In the genomic region with DNA sequence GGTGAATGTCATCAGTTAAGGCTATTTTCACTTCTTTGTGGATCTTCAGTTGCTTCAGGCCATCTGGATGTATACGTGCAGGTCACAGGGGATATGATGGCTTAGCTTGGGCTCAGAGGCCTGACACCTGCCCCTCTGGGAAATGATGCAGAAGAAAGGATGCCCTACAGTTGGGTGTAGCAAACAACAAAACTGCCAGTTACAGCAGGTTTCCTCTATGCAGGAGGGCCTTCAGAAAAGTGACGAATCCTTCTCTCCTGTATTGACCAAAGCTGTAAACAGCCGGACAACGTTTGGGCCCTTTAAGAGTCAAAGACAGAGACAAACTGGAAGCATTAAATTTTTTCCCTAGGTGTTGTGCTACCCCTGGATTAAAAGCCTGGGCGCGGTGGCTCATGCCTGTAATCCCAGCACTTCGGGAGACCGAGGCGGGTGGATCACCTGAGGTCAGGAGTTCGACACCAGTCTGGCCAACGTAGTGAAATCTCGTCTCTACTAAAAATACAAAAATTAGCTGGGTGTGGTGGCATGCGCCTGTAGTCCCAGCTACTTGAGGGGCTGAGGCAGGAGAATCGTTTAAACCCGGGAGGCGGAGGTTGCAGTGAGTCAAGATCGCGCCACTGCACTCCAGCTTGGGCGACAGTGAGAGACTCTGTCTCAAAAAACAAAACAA, we compare ENCODE assay signal across 8 cellular contexts. TPM values are rescaled to one million over a fixed set of nuclear protein-coding genes. Genes with fewer than 3 reads are reported as not detected.
DNase-seq lines count a peak whose midpoint lies in the region; ATAC-seq, FAIRE-seq and TF ChIP-seq lines count a peak whose summit lies in the region.
"Not testable (repeated sequence)": the region's sequence is repeated elsewhere in the genome, so short reads cannot be mapped to it uniquely, and the experiment has no call there.

No MANE protein-coding gene starts in this region.

- peak overlapping the region; percentile 65 for H3K18ac ChIP-seq in H9 (ENCODE audit: insufficient read length, low read depth, low read length)

- H3K27ac Mint-ChIP-seq in H9: peak overlapping the region; percentile 92 to 99 (median 97)
- H3K27ac Mint-ChIP-seq in activated T-cell treated with anti-CD3 and anti-CD28 coated beads, Interleukin-2, amount 50 U/mL, for 72 hours: peak overlapping the region; percentile 92

- not testable (repeated sequence) for H3K79me2 ChIP-seq in H9 (ENCODE audit: insufficient read depth, low read length)
- H3K79me2 ChIP-seq in OCI-LY3 (ENCODE audit: low read length): peaks cover 48% of the 10 kb centered on the region

- peaks cover 18 to 30% of the 10 kb centered on the region in 2 experiments for H3K4me1 Mint-ChIP-seq in H9
- H3K4me1 Mint-ChIP-seq in activated T-cell treated with anti-CD3 and anti-CD28 coated beads, Interleukin-2, amount 50 U/mL, for 72 hours (ENCODE audit: low read depth): peaks cover 47% of the 10 kb centered on the region

- no CpG with 5 or more reads among the region's 19 CpGs for WGBS in H9 (ENCODE audit: extremely low coverage, insufficient read length, low lambda C conversion rate)
- WGBS in small intestine, 3 donors: 33 to 46% (median 34%) methylated on average over 19 of the region's 19 CpGs

- not testable (repeated sequence) for H3K9me3 Mint-ChIP-seq in H9; activated T-cell treated with anti-CD3 and anti-CD28 coated beads, Interleukin-2, amount 50 U/mL, for 72 hours

- not testable (repeated sequence) for H3K27me3 Mint-ChIP-seq in H9 (ENCODE audit: low read depth); activated T-cell treated with anti-CD3 and anti-CD28 coated beads, Interleukin-2, amount 50 U/mL, for 72 hours (ENCODE audit: low read depth)

- not testable (repeated sequence) for H2BK15ac ChIP-seq in H9 (ENCODE audit: low read depth, low read length)

- H2BK12ac ChIP-seq in H9 (ENCODE audit: insufficient read length, low read depth, low read length): not testable (repeated sequence)

- not testable (repeated sequence) for H3K4me1 ChIP-seq in H9 (ENCODE audit: insufficient read depth, low read length); small intestine (ENCODE audit: control insufficient read depth in 2 of 2, insufficient read depth in 1 of 2, low read depth in 1 of 2, low read length in 1 of 2)
- H3K4me1 ChIP-seq in OCI-LY3 (ENCODE audit: low read length): peaks cover 12% of the 10 kb centered on the region
- peaks cover 0 to 39% of the 10 kb centered on the region in 2 donors for H3K4me1 ChIP-seq in right atrium auricular region
- peaks cover 0 to 15% of the 10 kb centered on the region in 2 donors for H3K4me1 ChIP-seq in muscle layer of duodenum (ENCODE audit: control insufficient read depth in 1 of 2, insufficient read depth in 2 of 2, low read length in 2 of 2)

- H3K4me2 ChIP-seq in H9 (ENCODE audit: insufficient read depth, insufficient read length, low read length) (peak overlapping the region; percentile 11), OCI-LY3 (ENCODE audit: low read length) (peak overlapping the region; percentile 72)

- not testable (repeated sequence) for H3K79me1 ChIP-seq in H9 (ENCODE audit: insufficient read depth, low read depth, low read length, poor library complexity, severe bottlenecking)

- H3K36me3 ChIP-seq in OCI-LY3 (replicated peaks; ENCODE audit: low read depth, low read length) (peaks cover 34% of the 10 kb centered on the region), right atrium auricular region (peaks cover 47% of the 10 kb centered on the region), muscle layer of duodenum (ENCODE audit: control insufficient read depth in 1 of 2, insufficient read depth in 2 of 2, low read length in 2 of 2) (peaks cover 18 to 22% of the 10 kb centered on the region in 2 donors)
- not testable (repeated sequence) for H3K36me3 ChIP-seq in small intestine (ENCODE audit: control insufficient read depth in 2 of 2, insufficient read depth in 2 of 2, low read length in 2 of 2)

- not testable (repeated sequence) for H3K27ac ChIP-seq in H9 (ENCODE audit: insufficient read length, low read depth, low read length)
- peak overlapping the region; percentile 72 for H3K27ac ChIP-seq in OCI-LY3 (ENCODE audit: low read length)
- peak overlapping the region; percentile 92 to 96 for H3K27ac ChIP-seq in coronary artery
- H3K27ac ChIP-seq in right atrium auricular region: peak overlapping the region; percentile 97 to 98
- peak overlapping the region; percentile 83 for H3K27ac ChIP-seq in muscle layer of duodenum (ENCODE audit: low read length)
- H3K27ac ChIP-seq in small intestine (ENCODE audit: low read depth in 1 of 2, low read length in 1 of 2): peak overlapping the region; percentile 63 to 97

- not testable (repeated sequence) for FAIRE-seq in small intestine (lab: Jason Lieb, UNC)

- H2AFZ ChIP-seq in H9 (ENCODE audit: low read length): not testable (repeated sequence)
- H2AFZ ChIP-seq in OCI-LY3 (ENCODE audit: low read depth, low read length): peak overlapping the region; percentile 76

- not testable (repeated sequence) for H3K56ac ChIP-seq in H9 (ENCODE audit: insufficient read length, low read depth, low read length)

- not testable (repeated sequence) for H3K23me2 ChIP-seq in H9 (ENCODE audit: insufficient read length, low read depth, low read length, poor library complexity, severe bottlenecking)

- not testable (repeated sequence) for TF ChIP-seq CTCF in AG09309 (IDR thresholded peaks at IDR 0.05; ENCODE audit: control insufficient read depth, insufficient read depth, low read depth, low read length, missing control alignments); H9 (conservative IDR thresholded peaks at IDR 0.05); OCI-LY3 (IDR thresholded peaks at IDR 0.05; ENCODE audit: low read depth, low read length); coronary artery (IDR thresholded peaks at IDR 0.05); right atrium auricular region (IDR thresholded peaks at IDR 0.05)

- DNase-seq in AG09309 (ENCODE audit: low read depth); H9; activated T-cell treated with anti-CD3 and anti-CD28 coated beads, Interleukin-2, amount 50 U/mL, for 72 hours; coronary artery (ENCODE audit: low spot score); right atrium auricular region (ENCODE audit: low spot score); small intestine: not testable (repeated sequence)

- H4K8ac ChIP-seq in H9 (replicated peaks; ENCODE audit: insufficient read length, low read depth, low read length): not testable (repeated sequence)

- H3K9ac ChIP-seq in H9 (ENCODE audit: extremely low read depth, insufficient read length, low read length) (peak overlapping the region; percentile 18), OCI-LY3 (ENCODE audit: low read length) (peak overlapping the region; percentile 76)

- H3K4ac ChIP-seq in H9 (ENCODE audit: low read depth, low read length): not testable (repeated sequence)

- H3K36me3 Mint-ChIP-seq in H9 (ENCODE audit: insufficient read depth in 1 of 3, low read depth in 3 of 3): peaks cover 40 to 54% (median 49%) of the 10 kb centered on the region in 3 experiments
- H3K36me3 Mint-ChIP-seq in activated T-cell treated with anti-CD3 and anti-CD28 coated beads, Interleukin-2, amount 50 U/mL, for 72 hours (ENCODE audit: insufficient read depth in 2 of 2): peaks cover 20 to 33% of the 10 kb centered on the region in 2 donors

- H2BK5ac ChIP-seq in H9 (ENCODE audit: insufficient read length, low read length): not testable (repeated sequence)

- H4K91ac ChIP-seq in H9 (ENCODE audit: insufficient read length, low read depth, low read length): not testable (repeated sequence)

- not testable (repeated sequence) for H2BK120ac ChIP-seq in H9 (ENCODE audit: low read depth, low read length, poor library complexity, severe bottlenecking)

- H2BK20ac ChIP-seq in H9 (ENCODE audit: low read depth, low read length, poor library complexity, severe bottlenecking): not testable (repeated sequence)

- not testable (repeated sequence) for H3K23ac ChIP-seq in H9 (ENCODE audit: insufficient read length, low read depth, low read length)

- H3K4me3 Mint-ChIP-seq in H9: peak overlapping the region; percentile 97 to 98
- peak overlapping the region; percentile 97 to 98 for H3K4me3 Mint-ChIP-seq in activated T-cell treated with anti-CD3 and anti-CD28 coated beads, Interleukin-2, amount 50 U/mL, for 72 hours

- H3K14ac ChIP-seq in H9 (ENCODE audit: insufficient read depth, low read length): not testable (repeated sequence)

- H3K4me3 ChIP-seq in AG09309 (ENCODE audit: control insufficient read depth, low read depth, low read length) (peak overlapping the region; percentile 15), OCI-LY3 (ENCODE audit: low read length) (peak overlapping the region; percentile 98), coronary artery (peak overlapping the region; percentile 100), right atrium auricular region (peak overlapping the region; percentile 94 to 99), muscle layer of duodenum (ENCODE audit: low read depth in 1 of 2, low read length in 2 of 2) (peak overlapping the region; percentile 83 to 98), small intestine (ENCODE audit: low read depth in 1 of 2, low read length in 2 of 2) (peak overlapping the region in 1 of 2 donors; percentile 16)

- not testable (repeated sequence) for H3T11ph ChIP-seq in H9 (ENCODE audit: low read length)

- H3K27me3 ChIP-seq in H9 (ENCODE audit: insufficient read depth, low read length); OCI-LY3 (ENCODE audit: low read depth, low read length); right atrium auricular region; muscle layer of duodenum (ENCODE audit: low read depth, low read length); small intestine (ENCODE audit: control insufficient read depth in 2 of 2, insufficient read depth in 2 of 2, low read length in 2 of 2): not testable (repeated sequence)

- H3K9me3 ChIP-seq in H9 (ENCODE audit: control insufficient read depth, low read depth, low read length); OCI-LY3 (ENCODE audit: insufficient read depth, low read length); right atrium auricular region; muscle layer of duodenum (ENCODE audit: control insufficient read depth in 1 of 2, low read length in 2 of 2); small intestine (ENCODE audit: control insufficient read depth, low read depth): not testable (repeated sequence)

- ATAC-seq in activated T-cell treated with anti-CD3 and anti-CD28 coated beads, Interleukin-2, amount 50 U/mL, for 72 hours (replicated peaks in 1 of 2): not testable (repeated sequence)

- H4K20me1 ChIP-seq in H9 (ENCODE audit: control insufficient read depth, insufficient read depth, insufficient read length); OCI-LY3 (ENCODE audit: insufficient read depth, low read length): not testable (repeated sequence)

- not testable (repeated sequence) for H2AK5ac ChIP-seq in H9 (ENCODE audit: insufficient read length, low read length)

- H4K5ac ChIP-seq in H9 (ENCODE audit: insufficient read length, low read depth, low read length): not testable (repeated sequence)

RNA-seq across cellular contexts. Expression of a gene that starts 49.3 kb away (rescaled TPM):
- total RNA-seq in H9 (2021) (30.9 and 33.3 TPM in 2 replicates), right atrium auricular region (under 1 TPM in 1 of 2 donors, not detected in 1; 0.35 TPM)
- 10 to 100 TPM; 15.3 TPM for total RNA-seq in activated T-cell treated with anti-CD3 and anti-CD28 coated beads, Interleukin-2, amount 50 U/mL, for 72 hours
- polyA plus RNA-seq in small intestine: 10 to 100 TPM in 1 of 3 donors, 1 to 10 TPM in 1, not detected in 1; 1.8 to 16.2 TPM

RNA-seq across cellular contexts. Expression of a gene that starts 49.6 kb away (rescaled TPM):
- total RNA-seq in H9 (2021): 157 and 158 TPM in 2 replicates
- 100 to 1,000 TPM; 179 to 184 TPM for total RNA-seq in activated T-cell treated with anti-CD3 and anti-CD28 coated beads, Interleukin-2, amount 50 U/mL, for 72 hours
- 1 to 10 TPM in 1 of 2 donors, under 1 TPM in 1; 0.94 to 3.1 TPM for total RNA-seq in right atrium auricular region
- 10 to 100 TPM in 1 of 3 donors, 1 to 10 TPM in 2; 4.6 to 32.6 (median 7.2) TPM for polyA plus RNA-seq in small intestine

RNA-seq across cellular contexts. Expression of a gene that starts 52.0 kb away (rescaled TPM):
- total RNA-seq in H9 (2021) (87.0 and 97.7 TPM in 2 replicates), right atrium auricular region (100 to 1,000 TPM; 165 to 247 TPM)
- 10 to 100 TPM; 45.0 to 46.7 TPM for total RNA-seq in activated T-cell treated with anti-CD3 and anti-CD28 coated beads, Interleukin-2, amount 50 U/mL, for 72 hours
- 100 to 1,000 TPM; 102 to 147 (median 116) TPM for polyA plus RNA-seq in small intestine

RNA-seq across cellular contexts. Expression of a gene that starts 52.6 kb away (rescaled TPM):
- total RNA-seq in H9 (2021): not detected in 2 replicates
- not detected for total RNA-seq in activated T-cell treated with anti-CD3 and anti-CD28 coated beads, Interleukin-2, amount 50 U/mL, for 72 hours
- not detected for total RNA-seq in right atrium auricular region
- polyA plus RNA-seq in small intestine: under 1 TPM in 1 of 3 donors, not detected in 2; 0.27 TPM

Comparison
In these comparisons a context has a peak if more than half of its experiments do, and no peak if none do; other contexts are left out.
1. RNA of a gene that starts 49.3 kb away (total RNA-seq): 30.9 to 33.3 TPM in H9 and 15.3 TPM in activated T-cell treated with anti-CD3 and anti-CD28 coated beads, Interleukin-2, amount 50 U/mL, for 72 hours; 0.35 TPM in right atrium auricular region; every median in the first group is over 10 times any median in the second.
2. RNA of a gene that starts 49.6 kb away (total RNA-seq): 179 to 184 TPM in activated T-cell treated with anti-CD3 and anti-CD28 coated beads, Interleukin-2, amount 50 U/mL, for 72 hours and 157 to 158 TPM in H9; 0.94 to 3.1 TPM in right atrium auricular region; every median in the first group is over 10 times any median in the second.